ENCODE assay signal across 1 cellular context in the genomic region with DNA sequence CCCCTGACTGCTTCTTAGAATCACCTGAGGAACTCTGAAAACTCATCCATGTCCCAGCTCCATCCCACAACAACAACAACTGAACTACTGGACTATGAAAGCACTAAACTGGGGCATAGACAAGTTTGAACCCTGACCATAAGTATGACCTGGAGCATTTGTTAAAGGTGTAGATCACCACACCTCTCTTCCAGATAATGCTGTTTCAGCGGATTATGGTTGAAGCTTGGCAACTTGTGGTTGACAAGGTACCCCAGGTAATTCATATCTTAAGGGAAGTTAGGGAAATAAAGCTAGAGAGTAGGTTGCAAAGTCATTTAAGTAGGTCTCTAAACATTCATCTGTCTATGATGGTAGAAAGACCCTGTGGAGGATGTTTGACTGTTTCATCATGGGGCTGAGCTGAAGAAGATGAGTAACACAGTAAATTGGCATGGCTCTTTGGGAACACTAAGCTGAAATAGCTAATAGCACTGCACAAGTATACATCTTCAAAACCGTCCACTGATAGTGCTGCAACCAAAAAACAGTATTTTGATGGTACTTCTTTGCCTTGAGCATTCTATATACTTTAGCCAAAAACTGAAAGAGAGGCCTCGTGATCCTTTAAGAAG.
TF ChIP-seq lines count a peak whose summit lies in the region.

No MANE protein-coding gene starts in this region.

TF ChIP-seq in IMR-90, 13 proteins besides CTCF, POLR2A, EP300 and RAD21 (continued from another document):
- TF ChIP-seq, protein P1, sequence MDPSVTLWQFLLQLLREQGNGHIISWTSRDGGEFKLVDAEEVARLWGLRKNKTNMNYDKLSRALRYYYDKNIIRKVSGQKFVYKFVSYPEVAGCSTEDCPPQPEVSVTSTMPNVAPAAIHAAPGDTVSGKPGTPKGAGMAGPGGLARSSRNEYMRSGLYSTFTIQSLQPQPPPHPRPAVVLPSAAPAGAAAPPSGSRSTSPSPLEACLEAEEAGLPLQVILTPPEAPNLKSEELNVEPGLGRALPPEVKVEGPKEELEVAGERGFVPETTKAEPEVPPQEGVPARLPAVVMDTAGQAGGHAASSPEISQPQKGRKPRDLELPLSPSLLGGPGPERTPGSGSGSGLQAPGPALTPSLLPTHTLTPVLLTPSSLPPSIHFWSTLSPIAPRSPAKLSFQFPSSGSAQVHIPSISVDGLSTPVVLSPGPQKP (IDR thresholded peaks at IDR 0.05; ENCODE audit: borderline replicate concordance, low read depth, low read length) = no peak
- TF ChIP-seq MAFK (IDR thresholded peaks at IDR 0.05; ENCODE audit: low read depth, low read length) = peak; percentile 60
